In genomic region chr15:34753236-34753894, GRCh38 we compare ENCODE assay signal across 10 cellular contexts. TPM values are rescaled to one million over a fixed set of nuclear protein-coding genes. Genes with fewer than 3 reads are reported as not detected.
DNase-seq lines count a peak whose midpoint lies in the region; ATAC-seq, FAIRE-seq and TF ChIP-seq lines count a peak whose summit lies in the region.
"Had no signal": no experiment of that assay in that cellular context is flagged by ENCODE, and none has a peak within 500 bp of the region (broad histone marks: within the 10 kb centered on the region; RNA-seq: fewer than 3 reads in every experiment).

No MANE protein-coding gene starts in this region.

- no peaks in the 10 kb centered on the region for H3K36me3 ChIP-seq in pancreas

- peaks cover 5% of the 10 kb centered on the region for H3K4me1 Mint-ChIP-seq in chondrocyte (ENCODE audit: low read depth)

- no peak for FAIRE-seq in pancreas (lab: Jason Lieb, UNC)
- FAIRE-seq: endometrium had no signal

- DNase-seq in HEK293T (ENCODE audit: extremely low spot score) (peak; percentile 18), SK-MEL-5 (ENCODE audit: low read depth, low spot score) (peak; percentile 39), fibroblast of the aortic adventitia (ENCODE audit: low read depth) (peak; percentile 50), pancreas (peak in 3 of 6 donors; percentile 6 to 43 (median 21)), chondrocyte (ENCODE audit: low spot score) (no peak), KG1 (lab: John Stamatoyannopoulos, UW) (no peak)
- DNase-seq in activated CD8-positive, alpha-beta memory T cell treated with anti-CD3 and anti-CD28 coated beads, Interleukin-2, amount 50 U/mL, for 48 hours = no peak

- intact Hi-C loops in pancreas (cut with DNase I) = no loop called here

- no peak overlapping the region for H3K27ac Mint-ChIP-seq in chondrocyte (ENCODE audit: unreplicated experiment)

- peaks cover 0 to 3% (median 0%) of the 10 kb centered on the region in 3 donors for H3K4me1 ChIP-seq in pancreas

- WGBS in pancreas, 2 donors = 27 to 30% methylated on average over 11 of the region's 11 CpGs

- H3K27me3 Mint-ChIP-seq in chondrocyte (ENCODE audit: low read depth) = peaks cover 57% of the 10 kb centered on the region

- H3K4me3 ChIP-seq in fibroblast of the aortic adventitia (ENCODE audit: low read depth, low read length) (no peak overlapping the region), pancreas (peak overlapping the region in 1 of 4 donors; percentile 46)

- H3K9me3 ChIP-seq in pancreas = no peaks in the 10 kb centered on the region

- in situ Hi-C loops in SK-MEL-5 (cut with HindIII; ENCODE audit: low pct_unique_long_range_greater_than_20kb, low sequenced_read_pairs) = no loop called here

- CTCF ChIA-PET in HEK293T (lab: Yijun Ruan, JAX) = no interaction called here

- H3K27me3 ChIP-seq in pancreas = peaks cover 0 to 24% (median 3%) of the 10 kb centered on the region in 4 donors

- no peak for TF ChIP-seq CTCF in fibroblast of the aortic adventitia (IDR thresholded peaks at IDR 0.05; ENCODE audit: insufficient read depth, low read length)
- no peak for TF ChIP-seq CTCF in pancreas (IDR thresholded peaks at IDR 0.05)
- no peak for TF ChIP-seq CTCF in chondrocyte (IDR thresholded peaks at IDR 0.05)

- no peaks in the 10 kb centered on the region for H3K36me3 Mint-ChIP-seq in chondrocyte (ENCODE audit: low read depth)

- no peaks in the 10 kb centered on the region for H3K9me3 Mint-ChIP-seq in chondrocyte (ENCODE audit: low read depth)

- POLR2A ChIA-PET in HEK293T (lab: Yijun Ruan, JAX) = no interaction called here

- ATAC-seq in pancreas = peak in 3 of 4 donors; percentile 63 to 88 (median 65)
- no peak for ATAC-seq in HG03342 (IDR thresholded peaks at IDR 0.05; ENCODE audit: unreplicated experiment)

- no peak overlapping the region for H3K27ac ChIP-seq in pancreas
- H3K27ac ChIP-seq: VCaP had no signal

- no peak overlapping the region for H3K4me3 Mint-ChIP-seq in chondrocyte (ENCODE audit: unreplicated experiment)

TF ChIP-seq in HEK293T, 16 proteins besides CTCF, POLR2A, EP300 and RAD21:
- TF ChIP-seq FOXK2 (IDR thresholded peaks at IDR 0.05) (no peak), SP1 (IDR thresholded peaks at IDR 0.05) (no peak), PKNOX1 (IDR thresholded peaks at IDR 0.05) (no peak), ARNT (IDR thresholded peaks at IDR 0.05) (no peak), HDGF (IDR thresholded peaks at IDR 0.05; ENCODE audit: borderline replicate concordance) (no peak), NFRKB (IDR thresholded peaks at IDR 0.05) (no peak), TARDBP (IDR thresholded peaks at IDR 0.05) (no peak)

RNA-seq across cellular contexts. Expression of gene GJD2, which starts 1.4 kb away (rescaled TPM):
- total RNA-seq in SK-MEL-5 (2014; rRNA removed; shearing (Covaris generic)) = not detected in 2 replicates
- not detected in 2 replicates for polyA plus RNA-seq in SK-MEL-5 (2015; cell fraction: cytosol; rRNA removed)
- not detected in 2 replicates for polyA plus RNA-seq in SK-MEL-5 (2015; cell fraction: nucleus; rRNA removed)
- total RNA-seq in fibroblast of the aortic adventitia (ENCODE audit: low replicate concordance) (not detected in 2 replicates), pancreas (1 to 10 TPM in 5 of 6 donors, under 1 TPM in 1; 0.88 to 4.3 (median 2.3) TPM), chondrocyte (not detected in 3 replicates)
- 10 to 100 TPM in 1 of 2 donors, 1 to 10 TPM in 1; 5.2 to 25.5 TPM for polyA plus RNA-seq in pancreas

RNA-seq across cellular contexts. Expression of gene ACTC1, which starts 42.0 kb away (rescaled TPM):
- not detected in 2 replicates for total RNA-seq in SK-MEL-5 (2014; rRNA removed; shearing (Covaris generic))
- not detected in 2 replicates for polyA plus RNA-seq in SK-MEL-5 (2015; cell fraction: cytosol; rRNA removed)
- not detected in 2 replicates for polyA plus RNA-seq in SK-MEL-5 (2015; cell fraction: nucleus; rRNA removed)
- not detected in 2 replicates for total RNA-seq in fibroblast of the aortic adventitia (ENCODE audit: low replicate concordance)
- 1 to 10 TPM in 1 of 6 donors, under 1 TPM in 3, not detected in 2; 0.13 to 5.2 (median 0.34) TPM for total RNA-seq in pancreas
- polyA plus RNA-seq in pancreas = 1 to 10 TPM; 1.6 to 2.6 TPM
- 6.2 to 19.5 TPM (median 7.1 TPM) in 3 replicates for total RNA-seq in chondrocyte

Comparison
In these comparisons a context has a peak if more than half of its experiments do, and no peak if none do; other contexts are left out.
1. DNase-seq: peak in HEK293T (single experiment), SK-MEL-5 (single experiment) and fibroblast of the aortic adventitia (single experiment); none in chondrocyte (single experiment), activated CD8-positive, alpha-beta memory T cell treated with anti-CD3 and anti-CD28 coated beads, Interleukin-2, amount 50 U/mL, for 48 hours (single experiment) and KG1 (single experiment).